In the genomic region with DNA sequence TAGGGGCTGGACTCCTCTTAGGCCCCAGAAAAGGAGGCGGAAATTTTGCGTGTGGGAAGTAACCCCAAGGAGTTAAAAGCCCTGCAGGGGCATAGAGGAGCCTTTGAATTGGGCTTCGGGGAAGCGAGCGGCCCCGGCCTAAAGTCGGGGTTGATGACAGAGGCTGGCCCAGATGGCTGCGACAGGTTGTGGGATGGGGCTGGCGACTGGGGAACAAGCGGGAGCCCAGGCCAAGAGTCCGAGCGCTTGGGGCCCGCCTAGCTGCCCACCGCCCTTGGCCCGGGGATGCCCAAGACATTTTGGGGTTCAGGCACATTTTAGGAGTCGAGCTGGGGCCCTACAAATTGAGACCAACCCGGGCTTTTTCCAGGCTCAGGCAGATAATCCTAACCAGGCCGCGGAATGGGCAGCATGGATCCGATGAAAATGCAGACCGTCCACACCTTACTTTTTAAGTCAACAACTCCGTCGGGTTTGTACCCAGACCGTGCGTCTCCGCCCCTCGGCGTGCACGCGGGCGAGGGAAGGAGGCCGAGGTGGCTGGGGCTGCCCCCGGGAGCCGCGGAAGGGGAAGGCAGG, we compare ENCODE assay signal across 6 cellular contexts. TPM values are rescaled to one million over a fixed set of nuclear protein-coding genes. Genes with fewer than 3 reads are reported as not detected.
DNase-seq lines count a peak whose midpoint lies in the region; ATAC-seq and TF ChIP-seq lines count a peak whose summit lies in the region.

No MANE protein-coding gene starts in this region.

- no peaks in the 10 kb centered on the region for H3K36me3 Mint-ChIP-seq in CD4-positive, alpha-beta T cell (ENCODE audit: low read depth)
- no peaks in the 10 kb centered on the region for H3K36me3 Mint-ChIP-seq in activated CD4-positive, alpha-beta memory T cell treated with anti-CD3 and anti-CD28 coated beads, Interleukin-2, amount 10 ng/mL, durations not matched to agents 7 days and 5 days (ENCODE audit: low read depth)

- CTCF ChIA-PET in CD4-positive, alpha-beta T cell (lab: Charles Lee) = no interaction called here
- CTCF ChIA-PET in activated CD4-positive, alpha-beta memory T cell treated with anti-CD3 and anti-CD28 coated beads, Interleukin-2, amount 10 ng/mL, durations not matched to agents 7 days and 5 days (lab: Charles Lee) = interaction anchor here (1.2 to 1.6 kb wide), 2 partner anchors 10 to 91 kb away, joined by 4 to 5 read pairs; no protein-coding TSS in a partner anchor

- ATAC-seq in CD4-positive, alpha-beta T cell (ENCODE audit: poor library complexity) = peak; percentile 32
- ATAC-seq in lower lobe of right lung = peak; percentile 47 to 60

- H3K9me3 Mint-ChIP-seq in CD4-positive, alpha-beta T cell = no peaks in the 10 kb centered on the region
- H3K9me3 Mint-ChIP-seq in activated CD4-positive, alpha-beta memory T cell treated with anti-CD3 and anti-CD28 coated beads, Interleukin-2, amount 10 ng/mL, durations not matched to agents 7 days and 5 days = no peaks in the 10 kb centered on the region

- TF ChIP-seq CTCF in CD4-positive, alpha-beta T cell (IDR thresholded peaks at IDR 0.05) = no peak
- no peak for TF ChIP-seq CTCF in lower lobe of right lung (IDR thresholded peaks at IDR 0.05)

- H3K27me3 Mint-ChIP-seq in CD4-positive, alpha-beta T cell = peaks cover 56% of the 10 kb centered on the region
- H3K27me3 Mint-ChIP-seq in activated CD4-positive, alpha-beta memory T cell treated with anti-CD3 and anti-CD28 coated beads, Interleukin-2, amount 10 ng/mL, durations not matched to agents 7 days and 5 days = peaks cover 53% of the 10 kb centered on the region

- peak overlapping the region; percentile 58 for H3K4me3 Mint-ChIP-seq in CD4-positive, alpha-beta T cell
- peak overlapping the region; percentile 19 for H3K4me3 Mint-ChIP-seq in activated CD4-positive, alpha-beta memory T cell treated with anti-CD3 and anti-CD28 coated beads, Interleukin-2, amount 10 ng/mL, durations not matched to agents 7 days and 5 days

- H3K27ac ChIP-seq in CD4-positive, alpha-beta T cell (ENCODE audit: low read depth, low read length) = no peak overlapping the region
- peak overlapping the region; percentile 91 for H3K27ac ChIP-seq in lower lobe of right lung

- H3K4me1 Mint-ChIP-seq in CD4-positive, alpha-beta T cell (ENCODE audit: low read depth) = peaks cover 8% of the 10 kb centered on the region
- H3K4me1 Mint-ChIP-seq in activated CD4-positive, alpha-beta memory T cell treated with anti-CD3 and anti-CD28 coated beads, Interleukin-2, amount 10 ng/mL, durations not matched to agents 7 days and 5 days = peaks cover 11% of the 10 kb centered on the region

- no peaks in the 10 kb centered on the region for H3K36me3 ChIP-seq in lower lobe of right lung

- no peak for DNase-seq in CD4-positive, alpha-beta T cell
- DNase-seq in activated CD4-positive, alpha-beta memory T cell treated with anti-CD3 and anti-CD28 coated beads, Interleukin-2, amount 10 ng/mL, durations not matched to agents 7 days and 5 days = no peak
- DNase-seq in lower lobe of right lung = no peak
- DNase-seq in NCI-H226 = no peak
- no peak for DNase-seq in stimulated activated CD4-positive, alpha-beta T cell treated with anti-CD3 and anti-CD28 coated beads, Interleukin-4, amount 100 ng/mL, for 24 hours
- DNase-seq in pons (ENCODE audit: low spot score) = no peak

- H3K27ac Mint-ChIP-seq in CD4-positive, alpha-beta T cell = no peak overlapping the region
- H3K27ac Mint-ChIP-seq in activated CD4-positive, alpha-beta memory T cell treated with anti-CD3 and anti-CD28 coated beads, Interleukin-2, amount 10 ng/mL, durations not matched to agents 7 days and 5 days = no peak overlapping the region

- H3K4me1 ChIP-seq in lower lobe of right lung = peaks cover 54% of the 10 kb centered on the region

- H3K9me3 ChIP-seq in CD4-positive, alpha-beta T cell (ENCODE audit: control insufficient read depth, low read length) = no peaks in the 10 kb centered on the region
- no peaks in the 10 kb centered on the region for H3K9me3 ChIP-seq in lower lobe of right lung

- POLR2A ChIA-PET in CD4-positive, alpha-beta T cell (lab: Charles Lee) = interaction anchor here (1.3 to 1.5 kb wide), 3 partner anchors 10 to 19 kb away, joined by 3 to 6 read pairs (median 3); partner anchors contain the start of gene WBP1
- POLR2A ChIA-PET in activated CD4-positive, alpha-beta memory T cell treated with anti-CD3 and anti-CD28 coated beads, Interleukin-2, amount 10 ng/mL, durations not matched to agents 7 days and 5 days (lab: Charles Lee) = interaction anchor here (0.9 to 1.5 kb wide), 2 partner anchors 10 to 13 kb away, joined by 3 to 5 read pairs; partner anchors contain the start of gene INO80B

- peaks cover 40% of the 10 kb centered on the region for H3K27me3 ChIP-seq in CD4-positive, alpha-beta T cell (ENCODE audit: control insufficient read depth, insufficient read depth, low read length)
- peaks cover 17% of the 10 kb centered on the region for H3K27me3 ChIP-seq in lower lobe of right lung (ENCODE audit: low read depth)

- peak overlapping the region; percentile 64 for H3K4me3 ChIP-seq in lower lobe of right lung

- intact Hi-C loops in CD4-positive, alpha-beta T cell (cut with DNase I, micrococcal nuclease) = loop anchor here in 1 of 2 experiments (1.0 kb wide), 1 partner anchor 25 kb away; no protein-coding TSS in a partner anchor
- intact Hi-C loops in lower lobe of right lung (cut with DNase I) = no loop called here

RNA-seq across cellular contexts. Expression of gene RTKN, which starts 0.5 kb away (rescaled TPM):
- under 1 TPM; 0.20 to 0.27 TPM for total RNA-seq in CD4-positive, alpha-beta T cell
- total RNA-seq in activated CD4-positive, alpha-beta memory T cell treated with anti-CD3 and anti-CD28 coated beads, Interleukin-2, amount 10 ng/mL, durations not matched to agents 7 days and 5 days = 1 to 10 TPM; 1.1 TPM
- 27.5 TPM for total RNA-seq in lower lobe of right lung

RNA-seq across cellular contexts. Expression of gene INO80B, which starts 13.7 kb away (rescaled TPM):
- total RNA-seq in CD4-positive, alpha-beta T cell = 10 to 100 TPM; 41.3 to 41.8 TPM
- 10 to 100 TPM; 39.8 to 40.3 TPM for total RNA-seq in activated CD4-positive, alpha-beta memory T cell treated with anti-CD3 and anti-CD28 coated beads, Interleukin-2, amount 10 ng/mL, durations not matched to agents 7 days and 5 days
- total RNA-seq in lower lobe of right lung = 38.4 TPM

RNA-seq across cellular contexts. Expression of gene WBP1, which starts 17.0 kb away (rescaled TPM):
- 10 to 100 TPM; 79.1 to 80.5 TPM for total RNA-seq in CD4-positive, alpha-beta T cell
- 10 to 100 TPM; 58.3 to 60.4 TPM for total RNA-seq in activated CD4-positive, alpha-beta memory T cell treated with anti-CD3 and anti-CD28 coated beads, Interleukin-2, amount 10 ng/mL, durations not matched to agents 7 days and 5 days
- total RNA-seq in lower lobe of right lung = 60.1 TPM

RNA-seq across cellular contexts. Expression of gene WDR54, which starts 19.7 kb away (rescaled TPM):
- total RNA-seq in CD4-positive, alpha-beta T cell = 10 to 100 TPM; 21.7 to 25.1 TPM
- total RNA-seq in activated CD4-positive, alpha-beta memory T cell treated with anti-CD3 and anti-CD28 coated beads, Interleukin-2, amount 10 ng/mL, durations not matched to agents 7 days and 5 days = 100 to 1,000 TPM; 102 to 105 TPM
- 14.5 TPM for total RNA-seq in lower lobe of right lung

RNA-seq across cellular contexts. Expression of gene C2orf81, which starts 19.8 kb away (rescaled TPM):
- 1 to 10 TPM; 2.9 to 3.4 TPM for total RNA-seq in CD4-positive, alpha-beta T cell
- total RNA-seq in activated CD4-positive, alpha-beta memory T cell treated with anti-CD3 and anti-CD28 coated beads, Interleukin-2, amount 10 ng/mL, durations not matched to agents 7 days and 5 days = 1 to 10 TPM; 1.2 to 1.6 TPM
- total RNA-seq in lower lobe of right lung = 10.0 TPM

Comparison
In these comparisons a context has a peak if more than half of its experiments do, and no peak if none do; other contexts are left out.
1. RNA of gene RTKN, which starts 0.5 kb away (total RNA-seq): 27.5 TPM in lower lobe of right lung (single experiment); 1.1 TPM in activated CD4-positive, alpha-beta memory T cell treated with anti-CD3 and anti-CD28 coated beads, Interleukin-2, amount 10 ng/mL, durations not matched to agents 7 days and 5 days and 0.20 to 0.27 TPM in CD4-positive, alpha-beta T cell; every median in the first group is over 10 times any median in the second.